In the genomic region with DNA sequence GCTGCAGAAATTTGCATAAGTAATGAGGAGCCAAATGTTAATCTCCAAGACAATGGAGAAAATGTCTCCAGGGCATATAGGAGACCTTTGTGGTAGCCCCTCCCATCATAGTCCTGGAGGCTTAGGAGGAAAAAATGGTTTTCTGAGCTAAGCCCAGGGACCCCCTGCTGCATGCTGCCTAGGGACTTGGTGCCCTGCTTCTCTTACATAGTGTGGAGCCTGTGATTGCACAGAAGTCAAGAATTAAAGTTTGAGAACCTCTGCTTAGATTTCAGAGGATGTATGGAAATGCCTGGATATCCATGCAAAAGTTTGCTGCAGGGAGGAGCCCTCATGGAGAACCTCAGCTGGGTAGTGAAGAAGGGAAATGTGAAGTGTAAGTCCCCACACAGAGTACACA, we compare ENCODE assay signal across 6 cellular contexts.
"Had no signal": no experiment of that assay in that cellular context is flagged by ENCODE, and none has a peak within 500 bp of the region (broad histone marks: within the 10 kb centered on the region; RNA-seq: fewer than 3 reads in every experiment).

No MANE protein-coding gene starts in this region.

- DNase-seq: GOT3, H7, IMR-90, KG1 had no signal

- H3K9me3 ChIP-seq: HAP-1 had no signal

- H3K4me3 ChIP-seq: HAP-1, K562 had no signal

- H3K36me3 ChIP-seq: HAP-1 had no signal

- H3K4me1 ChIP-seq: HAP-1 had no signal
